ENCODE assay signal across 2 cellular contexts in the genomic region with DNA sequence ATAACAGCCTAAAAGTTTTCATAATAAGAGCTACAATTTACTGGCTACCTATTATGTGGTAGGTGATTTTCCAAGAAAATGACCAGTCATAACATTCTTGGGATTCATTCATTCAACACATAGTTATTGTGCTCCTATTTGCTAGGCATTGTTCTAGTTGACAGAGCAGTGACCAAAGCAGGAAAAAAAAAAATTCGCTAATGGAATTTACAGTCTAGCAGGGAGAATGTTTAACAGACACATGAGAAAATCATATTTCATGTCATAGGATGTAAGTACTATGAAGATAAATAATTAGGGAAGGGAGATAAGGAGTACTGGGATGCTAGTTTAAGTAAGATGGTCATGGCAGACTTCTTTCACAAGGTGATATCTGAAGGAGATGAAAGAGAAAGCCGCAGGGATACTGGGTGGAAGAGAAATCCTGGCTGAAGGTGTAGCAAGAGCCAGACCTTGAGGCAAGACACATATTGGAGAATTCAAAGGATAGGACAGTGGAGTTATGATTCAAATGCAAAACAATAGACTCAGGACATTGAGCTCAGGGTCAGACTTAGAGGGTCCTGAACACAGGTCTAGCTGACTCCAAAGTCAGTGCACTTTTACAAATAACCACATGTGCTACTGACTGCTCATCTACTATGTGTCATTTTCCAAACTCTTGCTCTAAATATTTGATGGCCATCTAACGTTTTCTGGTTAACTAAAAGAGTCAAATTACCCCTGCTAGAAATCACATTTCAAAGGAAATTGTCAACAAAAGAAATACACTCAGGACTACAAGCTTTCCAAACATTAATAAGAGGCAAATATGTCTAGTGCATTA.
TF ChIP-seq lines count a peak whose summit lies in the region.

No MANE protein-coding gene starts in this region.

TF ChIP-seq in HepG2, 621 proteins besides CTCF, POLR2A, EP300 and RAD21:
- TF ChIP-seq ZNF10 (CRISPR knock-in tag; IDR thresholded peaks at IDR 0.05; ENCODE audit: borderline replicate concordance, low read depth), result no peak
- TF ChIP-seq SRSF1 (optimal IDR thresholded peaks at IDR 0.05; ENCODE audit: low read depth, low read length), result no peak
- no peak for TF ChIP-seq ATF1 (CRISPR knock-in tag; IDR thresholded peaks at IDR 0.05)
- TF ChIP-seq ZNF572 (CRISPR knock-in tag; IDR thresholded peaks at IDR 0.05), result no peak
- no peak for TF ChIP-seq TBP (CRISPR knock-in tag; IDR thresholded peaks at IDR 0.05)
- TF ChIP-seq ZSCAN30 (CRISPR knock-in tag; IDR thresholded peaks at IDR 0.05), result no peak
- TF ChIP-seq, protein P1, sequence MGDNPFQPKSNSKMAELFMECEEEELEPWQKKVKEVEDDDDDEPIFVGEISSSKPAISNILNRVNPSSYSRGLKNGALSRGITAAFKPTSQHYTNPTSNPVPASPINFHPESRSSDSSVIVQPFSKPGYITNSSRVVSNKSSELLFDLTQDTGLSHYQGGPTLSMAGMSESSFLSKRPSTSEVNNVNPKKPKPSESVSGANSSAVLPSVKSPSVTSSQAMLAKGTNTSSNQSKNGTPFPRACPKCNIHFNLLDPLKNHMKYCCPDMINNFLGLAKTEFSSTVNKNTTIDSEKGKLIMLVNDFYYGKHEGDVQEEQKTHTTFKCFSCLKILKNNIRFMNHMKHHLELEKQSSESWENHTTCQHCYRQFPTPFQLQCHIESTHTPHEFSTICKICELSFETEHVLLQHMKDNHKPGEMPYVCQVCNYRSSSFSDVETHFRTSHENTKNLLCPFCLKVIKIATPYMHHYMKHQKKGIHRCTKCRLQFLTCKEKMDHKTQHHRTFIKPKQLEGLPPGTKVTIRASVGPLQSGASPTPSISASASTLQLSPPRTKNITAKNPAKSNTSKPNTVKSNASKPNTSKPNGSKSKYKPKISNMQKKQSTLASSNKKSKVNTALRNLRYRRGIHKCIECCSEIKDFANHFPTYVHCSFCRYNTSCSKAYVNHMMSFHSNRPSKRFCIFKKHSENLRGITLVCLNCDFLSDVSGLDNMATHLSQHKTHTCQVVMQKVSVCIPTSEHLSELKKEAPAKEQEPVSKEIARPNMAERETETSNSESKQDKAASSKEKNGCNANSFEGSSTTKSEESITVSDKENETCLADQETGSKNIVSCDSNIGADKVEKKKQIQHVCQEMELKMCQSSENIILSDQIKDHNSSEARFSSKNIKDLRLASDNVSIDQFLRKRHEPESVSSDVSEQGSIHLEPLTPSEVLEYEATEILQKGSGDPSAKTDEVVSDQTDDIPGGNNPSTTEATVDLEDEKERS (CRISPR knock-in tag; IDR thresholded peaks at IDR 0.05), result no peak
- TF ChIP-seq ZSCAN31 (CRISPR knock-in tag; IDR thresholded peaks at IDR 0.05; ENCODE audit: low read depth), result no peak
- TF ChIP-seq IRF9 (CRISPR knock-in tag; IDR thresholded peaks at IDR 0.05; ENCODE audit: borderline replicate concordance), result no peak
- TF ChIP-seq ZBTB44 (CRISPR knock-in tag; IDR thresholded peaks at IDR 0.05), result no peak
- TF ChIP-seq RFXAP (CRISPR knock-in tag; IDR thresholded peaks at IDR 0.05; ENCODE audit: borderline replicate concordance), result no peak
- TF ChIP-seq KLF9 (CRISPR knock-in tag; IDR thresholded peaks at IDR 0.05; ENCODE audit: low read depth), result no peak
- no peak for TF ChIP-seq MAF1 (CRISPR knock-in tag; IDR thresholded peaks at IDR 0.05; ENCODE audit: borderline replicate concordance)
- TF ChIP-seq BCL6 (CRISPR knock-in tag; IDR thresholded peaks at IDR 0.05), result no peak
- TF ChIP-seq FOXC1 (CRISPR knock-in tag; IDR thresholded peaks at IDR 0.05; ENCODE audit: borderline replicate concordance), result no peak
- TF ChIP-seq ZBTB7A (CRISPR knock-in tag; IDR thresholded peaks at IDR 0.05), result no peak
- TF ChIP-seq AGO1 (IDR thresholded peaks at IDR 0.05; ENCODE audit: low read depth, low read length, poor library complexity, severe bottlenecking), result no peak
- TF ChIP-seq, protein P2, sequence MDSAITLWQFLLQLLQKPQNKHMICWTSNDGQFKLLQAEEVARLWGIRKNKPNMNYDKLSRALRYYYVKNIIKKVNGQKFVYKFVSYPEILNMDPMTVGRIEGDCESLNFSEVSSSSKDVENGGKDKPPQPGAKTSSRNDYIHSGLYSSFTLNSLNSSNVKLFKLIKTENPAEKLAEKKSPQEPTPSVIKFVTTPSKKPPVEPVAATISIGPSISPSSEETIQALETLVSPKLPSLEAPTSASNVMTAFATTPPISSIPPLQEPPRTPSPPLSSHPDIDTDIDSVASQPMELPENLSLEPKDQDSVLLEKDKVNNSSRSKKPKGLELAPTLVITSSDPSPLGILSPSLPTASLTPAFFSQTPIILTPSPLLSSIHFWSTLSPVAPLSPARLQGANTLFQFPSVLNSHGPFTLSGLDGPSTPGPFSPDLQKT (CRISPR knock-in tag; IDR thresholded peaks at IDR 0.05; ENCODE audit: borderline replicate concordance), result no peak
- TF ChIP-seq PHB2 (IDR thresholded peaks at IDR 0.05; ENCODE audit: partially characterized antibody), result no peak

TF ChIP-seq in K562, 482 proteins besides CTCF, POLR2A, EP300 and RAD21:
- no peak for TF ChIP-seq SIRT6 (IDR thresholded peaks at IDR 0.05; ENCODE audit: low read depth, low read length)
- TF ChIP-seq, protein P3, sequence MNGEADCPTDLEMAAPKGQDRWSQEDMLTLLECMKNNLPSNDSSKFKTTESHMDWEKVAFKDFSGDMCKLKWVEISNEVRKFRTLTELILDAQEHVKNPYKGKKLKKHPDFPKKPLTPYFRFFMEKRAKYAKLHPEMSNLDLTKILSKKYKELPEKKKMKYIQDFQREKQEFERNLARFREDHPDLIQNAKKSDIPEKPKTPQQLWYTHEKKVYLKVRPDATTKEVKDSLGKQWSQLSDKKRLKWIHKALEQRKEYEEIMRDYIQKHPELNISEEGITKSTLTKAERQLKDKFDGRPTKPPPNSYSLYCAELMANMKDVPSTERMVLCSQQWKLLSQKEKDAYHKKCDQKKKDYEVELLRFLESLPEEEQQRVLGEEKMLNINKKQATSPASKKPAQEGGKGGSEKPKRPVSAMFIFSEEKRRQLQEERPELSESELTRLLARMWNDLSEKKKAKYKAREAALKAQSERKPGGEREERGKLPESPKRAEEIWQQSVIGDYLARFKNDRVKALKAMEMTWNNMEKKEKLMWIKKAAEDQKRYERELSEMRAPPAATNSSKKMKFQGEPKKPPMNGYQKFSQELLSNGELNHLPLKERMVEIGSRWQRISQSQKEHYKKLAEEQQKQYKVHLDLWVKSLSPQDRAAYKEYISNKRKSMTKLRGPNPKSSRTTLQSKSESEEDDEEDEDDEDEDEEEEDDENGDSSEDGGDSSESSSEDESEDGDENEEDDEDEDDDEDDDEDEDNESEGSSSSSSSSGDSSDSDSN (IDR thresholded peaks at IDR 0.05; ENCODE audit: borderline replicate concordance in 1 of 2, low read depth in 2 of 2, low read length in 2 of 2), result no peak
- TF ChIP-seq SRSF7 (optimal IDR thresholded peaks at IDR 0.05; ENCODE audit: low read depth, low read length), result no peak
- TF ChIP-seq ELK1 (CRISPR knock-in tag; IDR thresholded peaks at IDR 0.05), result no peak
- TF ChIP-seq NFXL1 (CRISPR knock-in tag; IDR thresholded peaks at IDR 0.05), result no peak
- no peak for TF ChIP-seq ELF1 (tag; IDR thresholded peaks at IDR 0.05)
- TF ChIP-seq, protein P4, sequence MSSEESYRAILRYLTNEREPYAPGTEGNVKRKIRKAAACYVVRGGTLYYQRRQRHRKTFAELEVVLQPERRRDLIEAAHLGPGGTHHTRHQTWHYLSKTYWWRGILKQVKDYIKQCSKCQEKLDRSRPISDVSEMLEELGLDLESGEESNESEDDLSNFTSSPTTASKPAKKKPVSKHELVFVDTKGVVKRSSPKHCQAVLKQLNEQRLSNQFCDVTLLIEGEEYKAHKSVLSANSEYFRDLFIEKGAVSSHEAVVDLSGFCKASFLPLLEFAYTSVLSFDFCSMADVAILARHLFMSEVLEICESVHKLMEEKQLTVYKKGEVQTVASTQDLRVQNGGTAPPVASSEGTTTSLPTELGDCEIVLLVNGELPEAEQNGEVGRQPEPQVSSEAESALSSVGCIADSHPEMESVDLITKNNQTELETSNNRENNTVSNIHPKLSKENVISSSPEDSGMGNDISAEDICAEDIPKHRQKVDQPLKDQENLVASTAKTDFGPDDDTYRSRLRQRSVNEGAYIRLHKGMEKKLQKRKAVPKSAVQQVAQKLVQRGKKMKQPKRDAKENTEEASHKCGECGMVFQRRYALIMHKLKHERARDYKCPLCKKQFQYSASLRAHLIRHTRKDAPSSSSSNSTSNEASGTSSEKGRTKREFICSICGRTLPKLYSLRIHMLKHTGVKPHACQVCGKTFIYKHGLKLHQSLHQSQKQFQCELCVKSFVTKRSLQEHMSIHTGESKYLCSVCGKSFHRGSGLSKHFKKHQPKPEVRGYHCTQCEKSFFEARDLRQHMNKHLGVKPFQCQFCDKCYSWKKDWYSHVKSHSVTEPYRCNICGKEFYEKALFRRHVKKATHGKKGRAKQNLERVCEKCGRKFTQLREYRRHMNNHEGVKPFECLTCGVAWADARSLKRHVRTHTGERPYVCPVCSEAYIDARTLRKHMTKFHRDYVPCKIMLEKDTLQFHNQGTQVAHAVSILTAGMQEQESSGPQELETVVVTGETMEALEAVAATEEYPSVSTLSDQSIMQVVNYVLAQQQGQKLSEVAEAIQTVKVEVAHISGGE (CRISPR knock-in tag; IDR thresholded peaks at IDR 0.05), result no peak
- TF ChIP-seq, protein P5, sequence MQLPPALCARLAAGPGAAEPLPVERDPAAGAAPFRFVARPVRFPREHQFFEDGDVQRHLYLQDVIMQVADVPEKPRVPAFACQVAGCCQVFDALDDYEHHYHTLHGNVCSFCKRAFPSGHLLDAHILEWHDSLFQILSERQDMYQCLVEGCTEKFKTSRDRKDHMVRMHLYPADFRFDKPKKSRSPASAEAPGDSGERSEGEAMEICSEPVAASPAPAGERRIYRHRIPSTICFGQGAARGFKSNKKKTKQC (CRISPR knock-in tag; IDR thresholded peaks at IDR 0.05), result no peak
- TF ChIP-seq, protein P6, sequence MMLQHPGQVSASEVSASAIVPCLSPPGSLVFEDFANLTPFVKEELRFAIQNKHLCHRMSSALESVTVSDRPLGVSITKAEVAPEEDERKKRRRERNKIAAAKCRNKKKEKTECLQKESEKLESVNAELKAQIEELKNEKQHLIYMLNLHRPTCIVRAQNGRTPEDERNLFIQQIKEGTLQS (IDR thresholded peaks at IDR 0.05), result no peak
- TF ChIP-seq, protein P6 (CRISPR knock-in tag; conservative IDR thresholded peaks at IDR 0.05), result no peak
- TF ChIP-seq POU5F1 (IDR thresholded peaks at IDR 0.05; ENCODE audit: borderline replicate concordance, low read depth, low read length, partially characterized antibody), result no peak
- no peak for TF ChIP-seq ZNF766 (CRISPR knock-in tag; conservative IDR thresholded peaks at IDR 0.05)
- TF ChIP-seq, protein P7, sequence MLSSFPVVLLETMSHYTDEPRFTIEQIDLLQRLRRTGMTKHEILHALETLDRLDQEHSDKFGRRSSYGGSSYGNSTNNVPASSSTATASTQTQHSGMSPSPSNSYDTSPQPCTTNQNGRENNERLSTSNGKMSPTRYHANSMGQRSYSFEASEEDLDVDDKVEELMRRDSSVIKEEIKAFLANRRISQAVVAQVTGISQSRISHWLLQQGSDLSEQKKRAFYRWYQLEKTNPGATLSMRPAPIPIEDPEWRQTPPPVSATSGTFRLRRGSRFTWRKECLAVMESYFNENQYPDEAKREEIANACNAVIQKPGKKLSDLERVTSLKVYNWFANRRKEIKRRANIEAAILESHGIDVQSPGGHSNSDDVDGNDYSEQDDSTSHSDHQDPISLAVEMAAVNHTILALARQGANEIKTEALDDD (IDR thresholded peaks at IDR 0.05), result no peak
- no peak for TF ChIP-seq NONO (IDR thresholded peaks at IDR 0.05; ENCODE audit: low read depth in 2 of 2, low read length in 1 of 2)
- no peak for TF ChIP-seq NCOA2 (IDR thresholded peaks at IDR 0.05; ENCODE audit: partially characterized antibody in 2 of 2)
- TF ChIP-seq ZNF12 (CRISPR knock-in tag; IDR thresholded peaks at IDR 0.05), result no peak
